ENCODE assay signal across 8 cellular contexts in the genomic region with DNA sequence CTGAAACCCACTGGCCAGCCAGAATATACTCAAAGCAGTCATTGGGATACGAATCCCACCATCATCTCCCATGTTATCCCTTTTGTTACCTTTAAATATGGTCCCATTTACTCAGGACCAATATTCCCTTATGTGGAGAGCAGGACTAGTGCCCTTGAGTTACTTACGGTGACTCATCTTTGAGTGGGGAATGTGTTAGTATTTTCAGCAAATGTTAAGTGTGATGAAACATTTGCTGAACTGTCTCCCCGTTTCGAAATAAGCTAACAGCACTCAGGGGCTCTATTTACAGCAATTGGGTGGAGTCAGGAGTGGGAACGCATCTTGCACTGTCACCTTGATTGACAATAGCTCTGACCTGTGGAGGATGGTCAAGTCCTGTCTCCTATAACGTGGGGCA.
DNase-seq lines count a peak whose midpoint lies in the region; ATAC-seq, FAIRE-seq and TF ChIP-seq lines count a peak whose summit lies in the region.

No MANE protein-coding gene starts in this region.

- no peaks in the 10 kb centered on the region for H3K36me3 ChIP-seq in hepatocyte (replicated peaks; ENCODE audit: insufficient read depth, low read depth)

- peaks cover 23% of the 10 kb centered on the region for H3K4me1 Mint-ChIP-seq in activated T-cell treated with anti-CD3 and anti-CD28 coated beads, Interleukin-2, amount 50 U/mL, for 72 hours (ENCODE audit: low read depth)
- H3K4me1 Mint-ChIP-seq in activated CD4-positive, alpha-beta memory T cell treated with anti-CD3 and anti-CD28 coated beads for 36 hours (ENCODE audit: low read depth), result peaks cover 49% of the 10 kb centered on the region

- H3K4me3 Mint-ChIP-seq in activated T-cell treated with anti-CD3 and anti-CD28 coated beads, Interleukin-2, amount 50 U/mL, for 72 hours, result peak overlapping the region; percentile 5 to 73
- peak overlapping the region; percentile 4 for H3K4me3 Mint-ChIP-seq in activated CD4-positive, alpha-beta memory T cell treated with anti-CD3 and anti-CD28 coated beads for 36 hours

- no peak for FAIRE-seq in urothelium cell line (lab: Jason Lieb, UNC)

- POLR2A ChIA-PET in activated CD4-positive, alpha-beta memory T cell treated with anti-CD3 and anti-CD28 coated beads for 36 hours (lab: Charles Lee), result interaction anchor here (1.2 kb wide), 2 partner anchors 19 to 67 kb away, joined by 4 to 5 read pairs; partner anchors contain the start of gene CTSL

- H3K79me2 ChIP-seq in hepatocyte, result no peaks in the 10 kb centered on the region

- peak overlapping the region; percentile 22 for H3K4me2 ChIP-seq in hepatocyte

- no peaks in the 10 kb centered on the region for H3K9me3 ChIP-seq in hepatocyte (ENCODE audit: low read depth)

- H3K9me2 ChIP-seq in hepatocyte (replicated peaks; ENCODE audit: insufficient read depth), result no peaks in the 10 kb centered on the region

- no peak for DNase-seq in activated T-cell treated with anti-CD3 and anti-CD28 coated beads, Interleukin-2, amount 50 U/mL, for 72 hours
- DNase-seq in activated T-cell treated with anti-CD3 and anti-CD28 coated beads for 4 hours (no peak), hepatocyte (ENCODE audit: low spot score) (peak; percentile 69), urothelium cell line (ENCODE audit: low spot score) (peak; percentile 35), NCI-H1092 (lab: John Stamatoyannopoulos, UW) (no peak)
- DNase-seq in activated CD4-positive, alpha-beta memory T cell treated with anti-CD3 and anti-CD28 coated beads for 36 hours, result no peak
- DNase-seq in stimulated activated naive CD4-positive, alpha-beta T cell treated with Interleukin-2 at 50 U/mL for 16 hours (lab: John Stamatoyannopoulos, UW), result no peak

- no peaks in the 10 kb centered on the region for H4K20me1 ChIP-seq in hepatocyte (ENCODE audit: insufficient read depth, poor library complexity, severe bottlenecking)

- H3K27ac ChIP-seq in hepatocyte, result peak overlapping the region; percentile 84

- H3K9me3 Mint-ChIP-seq in activated T-cell treated with anti-CD3 and anti-CD28 coated beads, Interleukin-2, amount 50 U/mL, for 72 hours, result peaks cover 0 to 2% of the 10 kb centered on the region in 2 donors
- H3K9me3 Mint-ChIP-seq in activated CD4-positive, alpha-beta memory T cell treated with anti-CD3 and anti-CD28 coated beads for 36 hours, result no peaks in the 10 kb centered on the region

- H2AFZ ChIP-seq in hepatocyte, result no peak overlapping the region

- no peak for TF ChIP-seq CTCF in hepatocyte (IDR thresholded peaks at IDR 0.05; ENCODE audit: poor library complexity)

- intact Hi-C loops in activated CD4-positive, alpha-beta memory T cell treated with anti-CD3 and anti-CD28 coated beads for 36 hours (cut with micrococcal nuclease), result loop anchor here (1.0 to 10.0 kb wide), 3 partner anchors 19 to 1438 kb away; partner anchors contain the start of gene TUT7

- 60% methylated on average over 6 of the region's 6 CpGs for WGBS in hepatocyte (ENCODE audit: low lambda C conversion rate, missing lambda C conversion rate)

- no peaks in the 10 kb centered on the region for H3K27me3 ChIP-seq in hepatocyte

- H3K4me1 ChIP-seq in hepatocyte (ENCODE audit: insufficient read depth), result peaks cover 13% of the 10 kb centered on the region

- H3K27ac Mint-ChIP-seq in activated T-cell treated with anti-CD3 and anti-CD28 coated beads, Interleukin-2, amount 50 U/mL, for 72 hours, result peak overlapping the region; percentile 88
- H3K27ac Mint-ChIP-seq in activated CD4-positive, alpha-beta memory T cell treated with anti-CD3 and anti-CD28 coated beads for 36 hours, result peak overlapping the region; percentile 75

- CTCF ChIA-PET in activated CD4-positive, alpha-beta memory T cell treated with anti-CD3 and anti-CD28 coated beads for 36 hours (lab: Charles Lee), result interaction anchor here (0.8 to 1.7 kb wide), 5 partner anchors 19 to 419 kb away, joined by 3 to 8 read pairs (median 4); partner anchors contain the start of gene CTSL

- peaks cover 10% of the 10 kb centered on the region for H3K27me3 Mint-ChIP-seq in activated T-cell treated with anti-CD3 and anti-CD28 coated beads, Interleukin-2, amount 50 U/mL, for 72 hours (ENCODE audit: low read depth)
- H3K27me3 Mint-ChIP-seq in activated CD4-positive, alpha-beta memory T cell treated with anti-CD3 and anti-CD28 coated beads for 36 hours, result no peaks in the 10 kb centered on the region

- no peak overlapping the region for H3K4me3 ChIP-seq in hepatocyte

- peak; percentile 36 to 59 for ATAC-seq in activated T-cell treated with anti-CD3 and anti-CD28 coated beads, Interleukin-2, amount 50 U/mL, for 72 hours (replicated peaks in 1 of 2)
- no peak for ATAC-seq in HG02623 (IDR thresholded peaks at IDR 0.05; ENCODE audit: unreplicated experiment)

- no peaks in the 10 kb centered on the region for H3K36me3 Mint-ChIP-seq in activated T-cell treated with anti-CD3 and anti-CD28 coated beads, Interleukin-2, amount 50 U/mL, for 72 hours (ENCODE audit: insufficient read depth in 2 of 2)
- H3K36me3 Mint-ChIP-seq in activated CD4-positive, alpha-beta memory T cell treated with anti-CD3 and anti-CD28 coated beads for 36 hours, result no peaks in the 10 kb centered on the region

Comparison
In these comparisons a context has a peak if more than half of its experiments do, and no peak if none do; other contexts are left out.
1. DNase-seq: peak in hepatocyte (single experiment) and urothelium cell line (single experiment); none in activated T-cell treated with anti-CD3 and anti-CD28 coated beads, Interleukin-2, amount 50 U/mL, for 72 hours (0 of 2), activated T-cell treated with anti-CD3 and anti-CD28 coated beads for 4 hours (single experiment), activated CD4-positive, alpha-beta memory T cell treated with anti-CD3 and anti-CD28 coated beads for 36 hours (single experiment), stimulated activated naive CD4-positive, alpha-beta T cell treated with Interleukin-2 at 50 U/mL for 16 hours (single experiment) and NCI-H1092 (single experiment).